Comparison of ENCODE assay signal across 21 cellular contexts in genomic region chr18:30709598-30709997, GRCh38.
"Had no signal": no experiment of that assay in that cellular context is flagged by ENCODE, and none has a peak within 500 bp of the region (broad histone marks: within the 10 kb centered on the region; RNA-seq: fewer than 3 reads in every experiment).

No MANE protein-coding gene starts in this region.

- H3K27me3 ChIP-seq: SJSA1 had no signal

- H3K27ac ChIP-seq: RWPE1, SJSA1, SK-N-MC had no signal

- H3K36me3 ChIP-seq: SJSA1 had no signal

- H3K9me3 ChIP-seq: SJSA1 had no signal

- FAIRE-seq: HepG2 had no signal

- H3K4me1 ChIP-seq: SJSA1 had no signal

- DNase-seq: IMR-90; Karpas-422; KG1; MM.1S; NCI-H1092 treated with DMSO at 0.1 percent for 48 hours; NCI-H1436; NCI-H187; NCI-H2029; NCI-H2081 treated with DMSO at 0.1 percent for 48 hours; NCI-H2227 treated with DMSO at 0.1 percent for 48 hours; NCI-H524; NCI-H526 treated with DMSO at 0.1 percent for 48 hours; NCI-H748 treated with DMSO at 0.1 percent for 48 hours; NK-92 treated with Interleukin-12 subunit alpha and Interleukin-12 subunit beta, amount 100 ng/mL, for 24 hours; PC-3; SIG-M5 had no signal

- H3K4me3 ChIP-seq: SJSA1, SK-N-MC had no signal

- ATAC-seq: HepG2, Panc1, PC-3 had no signal
